ENCODE assay signal across 13 cellular contexts in the genomic region with DNA sequence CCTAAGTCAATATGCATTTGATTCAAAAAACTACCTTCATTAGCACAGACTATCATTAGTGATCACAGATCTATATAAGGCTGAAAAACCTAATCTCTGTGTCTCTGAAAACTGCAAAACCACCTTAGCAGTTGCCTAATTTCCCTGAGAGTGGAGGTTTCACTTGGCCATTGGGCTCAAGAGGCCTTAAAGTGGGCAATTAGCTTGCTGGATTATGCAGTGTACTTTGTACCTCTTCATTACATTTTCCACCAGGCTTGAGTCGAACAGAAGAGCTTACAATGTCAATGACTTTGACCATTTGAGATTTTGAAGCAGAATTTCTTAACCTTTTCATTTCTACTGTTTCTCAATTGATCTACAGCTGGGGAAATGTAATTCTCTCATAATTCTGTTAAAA.
"Had no signal": no experiment of that assay in that cellular context is flagged by ENCODE, and none has a peak within 500 bp of the region (broad histone marks: within the 10 kb centered on the region; RNA-seq: fewer than 3 reads in every experiment).

No MANE protein-coding gene starts in this region.

- H3K27ac ChIP-seq: esophagus squamous epithelium, thyroid gland, vagina had no signal

- H3K27ac Mint-ChIP-seq: activated CD4-positive, alpha-beta T cell treated with anti-CD3 and anti-CD28 coated beads, Interleukin-2, amount 10 ng/mL, durations not matched to agents 24 days and 14 days; activated naive CD4-positive, alpha-beta T cell treated with anti-CD3 and anti-CD28 coated beads for 36 hours; immature natural killer cell; natural killer cell; WTC11 had no signal

- H3K4me1 Mint-ChIP-seq: activated CD4-positive, alpha-beta T cell treated with anti-CD3 and anti-CD28 coated beads, Interleukin-2, amount 10 ng/mL, durations not matched to agents 24 days and 14 days; immature natural killer cell; natural killer cell had no signal

- DNase-seq: activated CD4-positive, alpha-beta T cell treated with anti-CD3 and anti-CD28 coated beads, Interleukin-2, amount 10 ng/mL, durations not matched to agents 24 days and 14 days; activated naive CD4-positive, alpha-beta T cell treated with anti-CD3 and anti-CD28 coated beads for 36 hours; esophagus squamous epithelium; foreskin fibroblast; glutamatergic neuron; immature natural killer cell; mammary epithelial cell; natural killer cell; nucleus accumbens; right cardiac atrium; thyroid gland had no signal

- H3K9me3 ChIP-seq: esophagus squamous epithelium, thyroid gland, vagina had no signal

- H3K36me3 Mint-ChIP-seq: immature natural killer cell, natural killer cell had no signal

- ATAC-seq: natural killer cell, right cardiac atrium, WTC11 had no signal

- H3K4me3 Mint-ChIP-seq: activated CD4-positive, alpha-beta T cell treated with anti-CD3 and anti-CD28 coated beads, Interleukin-2, amount 10 ng/mL, durations not matched to agents 24 days and 14 days; activated naive CD4-positive, alpha-beta T cell treated with anti-CD3 and anti-CD28 coated beads for 36 hours; immature natural killer cell; natural killer cell; WTC11 had no signal
